Comparison of ENCODE assay signal across 1 cellular context in genomic region chr21:46621457-46622182, GRCh38.
TF ChIP-seq lines count a peak whose summit lies in the region.

No MANE protein-coding gene starts in this region.

TF ChIP-seq in GM12878, 131 proteins besides CTCF, POLR2A, EP300 and RAD21:
- TF ChIP-seq USF2 (IDR thresholded peaks at IDR 0.05; ENCODE audit: borderline replicate concordance, low read depth, low read length): no peak
- no peak for TF ChIP-seq NR2C2 (IDR thresholded peaks at IDR 0.05; ENCODE audit: borderline replicate concordance, control insufficient read depth, insufficient read length, low read depth)
- TF ChIP-seq RB1 (IDR thresholded peaks at IDR 0.05; ENCODE audit: borderline replicate concordance): no peak
- TF ChIP-seq SMARCA5 (IDR thresholded peaks at IDR 0.05): no peak
- no peak for TF ChIP-seq PML (IDR thresholded peaks at IDR 0.05; ENCODE audit: low read length)
- TF ChIP-seq SUPT20H (IDR thresholded peaks at IDR 0.05; ENCODE audit: borderline replicate concordance, control insufficient read depth, low read depth, low read length): no peak
- no peak for TF ChIP-seq ATF3 (IDR thresholded peaks at IDR 0.05; ENCODE audit: borderline replicate concordance, extremely low read depth, low read depth, low read length)
- no peak for TF ChIP-seq NBN (IDR thresholded peaks at IDR 0.05)
- no peak for TF ChIP-seq MYB (IDR thresholded peaks at IDR 0.05; ENCODE audit: borderline replicate concordance, low read depth, low read length)
- TF ChIP-seq PAX5 (IDR thresholded peaks at IDR 0.05; ENCODE audit: borderline replicate concordance, low read depth, low read length): no peak
- no peak for TF ChIP-seq USF1 (IDR thresholded peaks at IDR 0.05; ENCODE audit: borderline replicate concordance, extremely low read length, insufficient read depth, low read depth, low read length)
- no peak for TF ChIP-seq RBBP5 (conservative IDR thresholded peaks at IDR 0.05)
- no peak for TF ChIP-seq IRF4 (IDR thresholded peaks at IDR 0.05; ENCODE audit: low read depth, low read length)
- TF ChIP-seq STAT1 (conservative IDR thresholded peaks at IDR 0.05): no peak
- no peak for TF ChIP-seq SREBF2 (IDR thresholded peaks at IDR 0.05; ENCODE audit: low read length)
